Comparison of ENCODE assay signal across 11 cellular contexts in the genomic region with DNA sequence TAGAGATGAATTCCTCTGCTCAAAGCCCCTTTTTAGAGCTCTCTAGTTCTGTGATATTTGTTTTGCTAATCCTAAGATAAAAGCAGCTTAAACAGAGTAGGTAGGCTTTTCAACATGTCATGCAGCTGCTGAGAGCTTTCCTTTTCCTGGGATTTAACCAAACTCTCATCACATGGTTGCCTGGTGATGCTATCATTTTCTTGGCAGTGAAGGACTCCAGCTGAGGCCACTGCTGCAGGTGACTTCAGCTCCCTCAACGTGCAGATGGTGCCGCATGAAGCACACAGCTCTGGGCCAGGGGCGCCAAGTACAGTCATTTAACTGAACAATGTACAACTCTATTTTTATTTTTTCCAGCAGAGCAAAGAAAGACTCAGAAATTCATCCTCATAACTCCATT. TPM values are rescaled to one million over a fixed set of nuclear protein-coding genes. Genes with fewer than 3 reads are reported as not detected.
DNase-seq lines count a peak whose midpoint lies in the region; ATAC-seq and TF ChIP-seq lines count a peak whose summit lies in the region.
"Had no signal": no experiment of that assay in that cellular context is flagged by ENCODE, and none has a peak within 500 bp of the region (broad histone marks: within the 10 kb centered on the region; RNA-seq: fewer than 3 reads in every experiment).

No MANE protein-coding gene starts in this region.

- H2AFZ ChIP-seq in KMS-11 (ENCODE audit: low read depth) = no peak overlapping the region

- POLR2A ChIA-PET in CD4-positive, alpha-beta memory T cell (lab: Charles Lee; ENCODE audit: partially characterized antibody) = interaction anchor here (1.2 kb wide), 1 partner anchor 9 kb away, joined by 3 read pairs; no protein-coding TSS in a partner anchor
- POLR2A ChIA-PET in naive thymus-derived CD8-positive, alpha-beta T cell (lab: Charles Lee) = interaction anchor here (0.8 kb wide), 1 partner anchor 13 kb away, joined by 3 read pairs; no protein-coding TSS in a partner anchor

- H3K9me3 Mint-ChIP-seq in CD4-positive, alpha-beta memory T cell = peaks cover 0 to 4% (median 0%) of the 10 kb centered on the region in 8 donors
- no peaks in the 10 kb centered on the region for H3K9me3 Mint-ChIP-seq in activated naive CD8-positive, alpha-beta T cell treated with anti-CD3 and anti-CD28 coated beads for 36 hours
- no peaks in the 10 kb centered on the region for H3K9me3 Mint-ChIP-seq in naive thymus-derived CD8-positive, alpha-beta T cell

- H3K9ac ChIP-seq in KMS-11 = no peak overlapping the region

- H3K36me3 Mint-ChIP-seq in CD4-positive, alpha-beta memory T cell = peaks cover 50 to 72% of the 10 kb centered on the region in 2 donors
- H3K36me3 Mint-ChIP-seq in activated naive CD8-positive, alpha-beta T cell treated with anti-CD3 and anti-CD28 coated beads for 36 hours = peaks cover 42% of the 10 kb centered on the region
- peaks cover 0 to 69% (median 22%) of the 10 kb centered on the region in 3 donors for H3K36me3 Mint-ChIP-seq in naive thymus-derived CD8-positive, alpha-beta T cell

- no peaks in the 10 kb centered on the region for H3K79me2 ChIP-seq in KMS-11 (ENCODE audit: insufficient read depth, low read depth)

- intact Hi-C loops in CD4-positive, alpha-beta memory T cell (cut with micrococcal nuclease) = no loop called here

- CTCF ChIA-PET in CD4-positive, alpha-beta memory T cell (lab: Charles Lee; ENCODE audit: partially characterized antibody) = no interaction called here

- ATAC-seq in naive thymus-derived CD8-positive, alpha-beta T cell = no peak
- ATAC-seq in GM18520 (IDR thresholded peaks at IDR 0.05; ENCODE audit: unreplicated experiment) = no peak

- H3K4me3 ChIP-seq in CD4-positive, alpha-beta memory T cell (ENCODE audit: low read length in 2 of 2) = no peak overlapping the region
- H3K4me3 ChIP-seq in KMS-11 (IDR thresholded peaks at IDR 0.05; ENCODE audit: insufficient read depth, low read depth, low read length) (no peak overlapping the region), brain microvascular endothelial cell (ENCODE audit: low read depth, low read length) (no peak overlapping the region)
- H3K4me3 ChIP-seq: thoracic aorta had no signal

- H3K4me1 ChIP-seq in CD4-positive, alpha-beta memory T cell (ENCODE audit: insufficient read depth, low read length) = no peaks in the 10 kb centered on the region
- no peaks in the 10 kb centered on the region for H3K4me1 ChIP-seq in KMS-11 (ENCODE audit: low read depth, poor library complexity, severe bottlenecking)

- H4K20me1 ChIP-seq in KMS-11 (ENCODE audit: insufficient read depth) = no peaks in the 10 kb centered on the region

- no peaks in the 10 kb centered on the region for H3K27me3 Mint-ChIP-seq in CD4-positive, alpha-beta memory T cell
- no peaks in the 10 kb centered on the region for H3K27me3 Mint-ChIP-seq in activated naive CD8-positive, alpha-beta T cell treated with anti-CD3 and anti-CD28 coated beads for 36 hours
- H3K27me3 Mint-ChIP-seq in naive thymus-derived CD8-positive, alpha-beta T cell = no peaks in the 10 kb centered on the region

- H3K9me3 ChIP-seq in CD4-positive, alpha-beta memory T cell (ENCODE audit: control insufficient read depth in 1 of 2, low read length in 2 of 2) = no peaks in the 10 kb centered on the region
- H3K9me3 ChIP-seq: thoracic aorta had no signal

- H3K36me3 ChIP-seq in CD4-positive, alpha-beta memory T cell (ENCODE audit: insufficient read depth, low read length) = peaks cover 56% of the 10 kb centered on the region
- H3K36me3 ChIP-seq in KMS-11 (ENCODE audit: insufficient read depth) (peaks cover 3% of the 10 kb centered on the region; the same call in 1 of the 2 replicates), brain microvascular endothelial cell (replicated peaks) (peaks cover 50% of the 10 kb centered on the region)

- H3K4me1 Mint-ChIP-seq in CD4-positive, alpha-beta memory T cell = peaks cover 0 to 11% (median 4%) of the 10 kb centered on the region in 4 donors
- peaks cover 11% of the 10 kb centered on the region for H3K4me1 Mint-ChIP-seq in activated naive CD8-positive, alpha-beta T cell treated with anti-CD3 and anti-CD28 coated beads for 36 hours
- H3K4me1 Mint-ChIP-seq in naive thymus-derived CD8-positive, alpha-beta T cell = peaks cover 11 to 19% (median 13%) of the 10 kb centered on the region in 4 donors

- TF ChIP-seq CTCF in KMS-11 (conservative IDR thresholded peaks at IDR 0.05; ENCODE audit: low read depth, low read length) (no peak), brain microvascular endothelial cell (IDR thresholded peaks at IDR 0.05; ENCODE audit: low read depth, low read length, missing control alignments) (no peak)

- DNase-seq in CD4-positive, alpha-beta memory T cell = no peak
- DNase-seq in activated naive CD8-positive, alpha-beta T cell treated with anti-CD3 and anti-CD28 coated beads for 36 hours = no peak
- DNase-seq in naive thymus-derived CD8-positive, alpha-beta T cell = no peak
- DNase-seq in COR-L47 (lab: John Stamatoyannopoulos, UW) (no peak), ecto neural progenitor cell (ENCODE audit: low spot score) (no peak), brain microvascular endothelial cell (no peak)
- DNase-seq: activated CD4-positive, alpha-beta T cell treated with anti-CD3 and anti-CD28 coated beads, Interleukin-2, amount 50 U/mL, for 4 hours; stimulated activated CD4-positive, alpha-beta T cell treated with anti-CD3 and anti-CD28 coated beads, Interleukin-2, amount 100 ng/mL, for 24 hours had no signal

- H3K27ac ChIP-seq in CD4-positive, alpha-beta memory T cell (ENCODE audit: low read depth, low read length) = no peak overlapping the region
- peak overlapping the region; percentile 12; the same call in 1 of the 2 replicates for H3K27ac ChIP-seq in KMS-11
- H3K27ac ChIP-seq in brain microvascular endothelial cell = no peak overlapping the region
- H3K27ac ChIP-seq: thoracic aorta had no signal

- peak overlapping the region in 6 of 7 donors; percentile 20 to 60 (median 46) for H3K27ac Mint-ChIP-seq in CD4-positive, alpha-beta memory T cell
- H3K27ac Mint-ChIP-seq in activated naive CD8-positive, alpha-beta T cell treated with anti-CD3 and anti-CD28 coated beads for 36 hours = peak overlapping the region; percentile 46
- H3K27ac Mint-ChIP-seq in naive thymus-derived CD8-positive, alpha-beta T cell = peak overlapping the region in 9 of 10 donors; percentile 0 to 87 (median 73)

- no peak overlapping the region for H3K4me2 ChIP-seq in KMS-11

- no peaks in the 10 kb centered on the region for H3K27me3 ChIP-seq in CD4-positive, alpha-beta memory T cell (ENCODE audit: insufficient read depth, low read length)
- H3K27me3 ChIP-seq in KMS-11 (ENCODE audit: insufficient read depth, low read depth) = no peaks in the 10 kb centered on the region
- H3K27me3 ChIP-seq in brain microvascular endothelial cell (replicated peaks) = no peaks in the 10 kb centered on the region

- H3K4me3 Mint-ChIP-seq in CD4-positive, alpha-beta memory T cell = no peak overlapping the region
- no peak overlapping the region for H3K4me3 Mint-ChIP-seq in activated naive CD8-positive, alpha-beta T cell treated with anti-CD3 and anti-CD28 coated beads for 36 hours
- H3K4me3 Mint-ChIP-seq in naive thymus-derived CD8-positive, alpha-beta T cell = no peak overlapping the region

- in situ Hi-C loops in brain microvascular endothelial cell (cut with HindIII; ENCODE audit: low pct_ligation_motif_present, low sequenced_read_pairs) = no loop called here

RNA-seq across cellular contexts. Expression of gene SECISBP2, which starts 42.2 kb away (rescaled TPM):
- 100 to 1,000 TPM in 1 of 2 experiments, 10 to 100 TPM in 1; 96.5 to 112 TPM for total RNA-seq in CD4-positive, alpha-beta memory T cell
- 10 to 100 TPM; 12.5 to 23.3 TPM for polyA plus RNA-seq in CD4-positive, alpha-beta memory T cell
- total RNA-seq in activated naive CD8-positive, alpha-beta T cell treated with anti-CD3 and anti-CD28 coated beads for 36 hours = 10 to 100 TPM; 27.3 to 34.7 TPM
- 100 to 1,000 TPM; 105 to 112 TPM for total RNA-seq in naive thymus-derived CD8-positive, alpha-beta T cell
- polyA plus RNA-seq in naive thymus-derived CD8-positive, alpha-beta T cell = 10 to 100 TPM; 19.6 to 27.9 (median 21.2) TPM

RNA-seq across cellular contexts. Expression of gene CKS2, which starts 49.5 kb away (rescaled TPM):
- 1 to 10 TPM; 6.5 to 8.5 TPM for total RNA-seq in CD4-positive, alpha-beta memory T cell
- 10 to 100 TPM; 24.3 to 35.4 TPM for polyA plus RNA-seq in CD4-positive, alpha-beta memory T cell
- total RNA-seq in activated naive CD8-positive, alpha-beta T cell treated with anti-CD3 and anti-CD28 coated beads for 36 hours = 100 to 1,000 TPM; 333 to 343 TPM
- total RNA-seq in naive thymus-derived CD8-positive, alpha-beta T cell = 1 to 10 TPM; 4.8 to 5.3 TPM
- 10 to 100 TPM in 1 of 3 donors, 1 to 10 TPM in 2; 7.0 to 13.6 (median 7.8) TPM for polyA plus RNA-seq in naive thymus-derived CD8-positive, alpha-beta T cell

Comparison
In these comparisons a context has a peak if more than half of its experiments do, and no peak if none do; other contexts are left out.
1. RNA of gene CKS2, which starts 49.5 kb away (total RNA-seq): 333 to 343 TPM in activated naive CD8-positive, alpha-beta T cell treated with anti-CD3 and anti-CD28 coated beads for 36 hours; 6.5 to 8.5 TPM in CD4-positive, alpha-beta memory T cell and 4.8 to 5.3 TPM in naive thymus-derived CD8-positive, alpha-beta T cell; every median in the first group is over 10 times any median in the second.
2. Peak in every context shown above with its lines, with median percentiles within 50 percentile points of each other: H3K27ac Mint-ChIP-seq.